ENCODE assay signal across 26 cellular contexts in the genomic region with DNA sequence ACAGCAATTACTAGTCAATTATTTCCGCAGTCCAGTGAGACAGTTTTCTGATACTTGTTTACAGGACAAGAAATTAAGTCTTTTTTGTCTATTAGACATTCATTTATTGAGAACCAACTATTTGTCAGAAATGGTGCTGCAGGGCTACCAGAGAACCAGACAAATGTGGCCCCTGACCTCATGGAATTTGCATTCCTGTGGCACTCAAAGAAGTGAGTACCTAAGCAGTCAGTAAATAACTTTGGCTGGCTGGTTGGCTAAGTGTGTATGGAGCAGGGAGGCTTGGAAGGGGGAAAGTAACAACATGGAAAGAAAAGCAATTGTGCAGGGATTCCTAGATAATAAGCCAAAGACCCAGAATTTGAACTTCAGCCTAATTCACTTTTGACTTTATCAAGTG.
"Had no signal": no experiment of that assay in that cellular context is flagged by ENCODE, and none has a peak within 500 bp of the region (broad histone marks: within the 10 kb centered on the region; RNA-seq: fewer than 3 reads in every experiment).

No MANE protein-coding gene starts in this region.

- H3K27ac ChIP-seq: adrenal gland, brain microvascular endothelial cell, gastroesophageal sphincter, hepatocyte, thoracic aorta, vagina, WERI-Rb-1 had no signal

- H3K4me3 Mint-ChIP-seq: effector memory CD8-positive, alpha-beta T cell; natural killer cell; stimulated activated effector memory CD8-positive, alpha-beta T cell treated with anti-CD3 and anti-CD28 coated beads, Interleukin-12 subunit alpha, Interleukin-12 subunit beta, amount 100 ng/mL, for 72 hours; stimulated activated naive CD8-positive, alpha-beta T cell treated with anti-CD3 and anti-CD28 coated beads, Interleukin-15, Interleukin-2, amounts not matched to agents 100 ng/mL and 50 ng/mL, for 24 hours; type B pancreatic cell had no signal

- H3K27me3 Mint-ChIP-seq: stimulated activated naive CD8-positive, alpha-beta T cell treated with anti-CD3 and anti-CD28 coated beads, Interleukin-15, Interleukin-2, amounts not matched to agents 100 ng/mL and 50 ng/mL, for 24 hours had no signal

- H3K36me3 ChIP-seq: adrenal gland, brain microvascular endothelial cell, gastroesophageal sphincter, thoracic aorta, vagina, WERI-Rb-1 had no signal

- H3K9me3 ChIP-seq: adrenal gland, gastroesophageal sphincter, thoracic aorta, vagina had no signal

- H3K36me3 Mint-ChIP-seq: natural killer cell; stimulated activated effector memory CD8-positive, alpha-beta T cell treated with anti-CD3 and anti-CD28 coated beads, Interleukin-12 subunit alpha, Interleukin-12 subunit beta, amount 100 ng/mL, for 72 hours; type B pancreatic cell had no signal

- H3K79me2 ChIP-seq: hepatocyte had no signal

- H3K27ac Mint-ChIP-seq: activated naive CD4-positive, alpha-beta T cell treated with anti-CD3 and anti-CD28 coated beads, Interleukin-2, amount 50 U/mL, for 72 hours; stimulated activated effector memory CD8-positive, alpha-beta T cell treated with anti-CD3 and anti-CD28 coated beads, Interleukin-12 subunit alpha, Interleukin-12 subunit beta, amount 100 ng/mL, for 72 hours; stimulated activated naive CD8-positive, alpha-beta T cell treated with anti-CD3 and anti-CD28 coated beads, Interleukin-15, Interleukin-2, amounts not matched to agents 100 ng/mL and 50 ng/mL, for 24 hours; type B pancreatic cell had no signal

- H3K4me3 ChIP-seq: adrenal gland, gastroesophageal sphincter, hepatocyte, thoracic aorta, vagina had no signal

- H3K9me3 Mint-ChIP-seq: effector memory CD8-positive, alpha-beta T cell; natural killer cell; stimulated activated effector memory CD8-positive, alpha-beta T cell treated with anti-CD3 and anti-CD28 coated beads, Interleukin-12 subunit alpha, Interleukin-12 subunit beta, amount 100 ng/mL, for 72 hours; stimulated activated naive CD8-positive, alpha-beta T cell treated with anti-CD3 and anti-CD28 coated beads, Interleukin-15, Interleukin-2, amounts not matched to agents 100 ng/mL and 50 ng/mL, for 24 hours had no signal

- H3K27me3 ChIP-seq: adrenal gland, brain microvascular endothelial cell, gastroesophageal sphincter, hepatocyte, vagina had no signal

- H2AFZ ChIP-seq: hepatocyte had no signal

- H3K4me2 ChIP-seq: hepatocyte had no signal

- DNase-seq: activated CD4-positive, alpha-beta T cell treated with anti-CD3 and anti-CD28 coated beads for 48 hours; activated CD4-positive, alpha-beta T cell treated with anti-CD3 and anti-CD28 coated beads, Interleukin-2, amount 50 U/mL, for 48 hours; activated CD8-positive, alpha-beta memory T cell treated with anti-CD3 and anti-CD28 coated beads for 24 hours; activated effector memory CD4-positive, alpha-beta T cell treated with anti-CD3 and anti-CD28 coated beads, Interleukin-2, amount 50 U/mL, for 16 hours; adrenal gland; aorta; brain microvascular endothelial cell; cortex of kidney; effector memory CD8-positive, alpha-beta T cell; erythroblast; left colon; midbrain; natural killer cell; posterior cingulate gyrus; stimulated activated CD4-positive, alpha-beta T cell treated with anti-CD3 and anti-CD28 coated beads, Interleukin-4, amount 100 ng/mL, for 24 hours; WERI-Rb-1 had no signal

- ATAC-seq: activated CD4-positive, CD25-positive, alpha-beta regulatory T cell treated with anti-CD3 and anti-CD28 coated beads, Interleukin-2, amount 50 U/mL, for 24 hours; activated naive CD4-positive, alpha-beta T cell treated with anti-CD3 and anti-CD28 coated beads, Interleukin-2, amount 50 U/mL, for 72 hours; effector memory CD8-positive, alpha-beta T cell; gastroesophageal sphincter; left colon; natural killer cell; sciatic nerve; stimulated activated effector memory CD8-positive, alpha-beta T cell treated with anti-CD3 and anti-CD28 coated beads, Interleukin-12 subunit alpha, Interleukin-12 subunit beta, amount 100 ng/mL, for 72 hours had no signal

- H3K4me1 ChIP-seq: adrenal gland, gastroesophageal sphincter, vagina had no signal
